11 cellular contexts compared by ENCODE assay signal in genomic region chr7:37201876-37202198, GRCh38.
DNase-seq lines count a peak whose midpoint lies in the region; ATAC-seq, FAIRE-seq and TF ChIP-seq lines count a peak whose summit lies in the region.
"Had no signal": no experiment of that assay in that cellular context is flagged by ENCODE, and none has a peak within 500 bp of the region (broad histone marks: within the 10 kb centered on the region; RNA-seq: fewer than 3 reads in every experiment).

No MANE protein-coding gene starts in this region.

- H3K79me2 ChIP-seq in GM12878 (ENCODE audit: control insufficient read depth, insufficient read depth, low read length) = no peaks in the 10 kb centered on the region

- peaks cover 4% of the 10 kb centered on the region for H3K4me1 Mint-ChIP-seq in CD8-positive, alpha-beta T cell (ENCODE audit: low read depth)
- peaks cover 2% of the 10 kb centered on the region for H3K4me1 Mint-ChIP-seq in activated CD8-positive, alpha-beta T cell treated with anti-CD3 and anti-CD28 coated beads, Interleukin-2, amount 10 ng/mL, durations not matched to agents 7 days and 5 days (ENCODE audit: low read depth)
- H3K4me1 Mint-ChIP-seq: stimulated activated naive CD8-positive, alpha-beta T cell treated with anti-CD3 and anti-CD28 coated beads, Interleukin-15, amount 100 ng/mL, for 72 hours had no signal

- no peaks in the 10 kb centered on the region for H3K27me3 ChIP-seq in CD8-positive, alpha-beta T cell (ENCODE audit: insufficient read depth, low read length)
- H3K27me3 ChIP-seq in GM12878 (replicated peaks in 1 of 2; ENCODE audit: control insufficient read depth in 2 of 2, insufficient read depth in 2 of 2, low read length in 1 of 2) = no peaks in the 10 kb centered on the region
- H3K27me3 ChIP-seq in sigmoid colon = no peaks in the 10 kb centered on the region
- no peaks in the 10 kb centered on the region for H3K27me3 ChIP-seq in effector memory CD4-positive, alpha-beta T cell (replicated peaks; ENCODE audit: control insufficient read depth, insufficient read depth, low read length, poor library complexity, severe bottlenecking)

- TF ChIP-seq RAD21 in GM12878 (IDR thresholded peaks at IDR 0.05; ENCODE audit: insufficient read depth, low read depth, low read length) = no peak

- peaks cover 10% of the 10 kb centered on the region for H3K36me3 ChIP-seq in CD8-positive, alpha-beta T cell (ENCODE audit: insufficient read depth, low read length)
- H3K36me3 ChIP-seq in GM12878 (ENCODE audit: control insufficient read depth in 2 of 2, insufficient read depth in 2 of 2, low read length in 1 of 2) (peaks cover 2 to 12% of the 10 kb centered on the region in 2 experiments; a peak in 3 of 4 replicates), sigmoid colon (peaks cover 0 to 4% (median 2%) of the 10 kb centered on the region in 4 donors)
- H3K36me3 ChIP-seq in effector memory CD4-positive, alpha-beta T cell (ENCODE audit: control insufficient read depth, insufficient read depth, low read length) = peaks cover 13% of the 10 kb centered on the region

- H2AFZ ChIP-seq in GM12878 (ENCODE audit: control insufficient read depth, low read depth, low read length) = no peak overlapping the region

- SMC1A ChIA-PET in GM12878 (lab: Charles Lee; ENCODE audit: uncharacterized antibody, unreplicated experiment) = interaction anchor here (0.7 to 3.0 kb wide), 11 partner anchors 8 to 728 kb away, joined by 3 to 11 read pairs (median 4); no protein-coding TSS in a partner anchor

- ATAC-seq in CD8-positive, alpha-beta T cell = no peak
- ATAC-seq in HG02642 (IDR thresholded peaks at IDR 0.05; ENCODE audit: poor library complexity, unreplicated experiment) (peak; percentile 16), GM12878 (peak; percentile 38), HG03342 (IDR thresholded peaks at IDR 0.05; ENCODE audit: unreplicated experiment) (no peak)
- no peak for ATAC-seq in activated CD8-positive, alpha-beta T cell treated with anti-CD3 and anti-CD28 coated beads, Interleukin-2, amount 10 ng/mL, durations not matched to agents 7 days and 5 days

- no peaks in the 10 kb centered on the region for H3K27me3 Mint-ChIP-seq in CD8-positive, alpha-beta T cell (ENCODE audit: low read depth)
- no peaks in the 10 kb centered on the region for H3K27me3 Mint-ChIP-seq in activated CD8-positive, alpha-beta T cell treated with anti-CD3 and anti-CD28 coated beads, Interleukin-2, amount 10 ng/mL, durations not matched to agents 7 days and 5 days (ENCODE audit: low read depth)
- H3K27me3 Mint-ChIP-seq: activated CD4-positive, alpha-beta T cell treated with anti-CD3 and anti-CD28 coated beads, Interleukin-2, amount 10 ng/mL, durations not matched to agents 24 days and 14 days; stimulated activated naive CD8-positive, alpha-beta T cell treated with anti-CD3 and anti-CD28 coated beads, Interleukin-15, amount 100 ng/mL, for 72 hours had no signal

- no peak for FAIRE-seq in GM12878 (lab: Jason Lieb, UNC)

- DNase-seq in CD8-positive, alpha-beta T cell = no peak
- no peak for DNase-seq in GM12878 (ENCODE audit: low read depth, low spot score)
- DNase-seq in sigmoid colon = no peak
- DNase-seq in effector memory CD4-positive, alpha-beta T cell = no peak
- no peak for DNase-seq in activated CD8-positive, alpha-beta T cell treated with anti-CD3 and anti-CD28 coated beads, Interleukin-2, amount 10 ng/mL, durations not matched to agents 7 days and 5 days
- DNase-seq in T1000 (lab: John Stamatoyannopoulos, UW) = no peak

- H3K9me3 Mint-ChIP-seq in CD8-positive, alpha-beta T cell = no peaks in the 10 kb centered on the region
- no peaks in the 10 kb centered on the region for H3K9me3 Mint-ChIP-seq in activated CD8-positive, alpha-beta T cell treated with anti-CD3 and anti-CD28 coated beads, Interleukin-2, amount 10 ng/mL, durations not matched to agents 7 days and 5 days (ENCODE audit: insufficient read depth)
- H3K9me3 Mint-ChIP-seq: activated CD4-positive, alpha-beta T cell treated with anti-CD3 and anti-CD28 coated beads, Interleukin-2, amount 10 ng/mL, durations not matched to agents 24 days and 14 days; mesothelial cell of epicardium; stimulated activated naive CD8-positive, alpha-beta T cell treated with anti-CD3 and anti-CD28 coated beads, Interleukin-15, amount 100 ng/mL, for 72 hours had no signal

- no peak overlapping the region for H3K4me3 ChIP-seq in CD8-positive, alpha-beta T cell (ENCODE audit: low read depth, low read length)
- H3K4me3 ChIP-seq in GM12878 = no peak overlapping the region
- H3K4me3 ChIP-seq in sigmoid colon = no peak overlapping the region
- no peak overlapping the region for H3K4me3 ChIP-seq in effector memory CD4-positive, alpha-beta T cell (ENCODE audit: insufficient read depth, low read depth, low read length, poor library complexity, severe bottlenecking)

- H3K9ac ChIP-seq in GM12878 (ENCODE audit: control insufficient read depth, insufficient read depth, low read length) = no peak overlapping the region

- H4K20me1 ChIP-seq in GM12878 (ENCODE audit: control insufficient read depth, insufficient read depth) = no peaks in the 10 kb centered on the region

- intact Hi-C loops in CD8-positive, alpha-beta T cell (cut with DNase I, micrococcal nuclease) = loop anchor here in 1 of 2 experiments (10.0 kb wide), 2 partner anchors 153 to 633 kb away; no protein-coding TSS in a partner anchor
- intact Hi-C loops in GM12878 (cut with micrococcal nuclease; ENCODE audit: unreplicated experiment) (loop anchor here (1.0 kb wide), 1 partner anchor 715 kb away; no protein-coding TSS in a partner anchor), sigmoid colon (cut with DNase I) (loop anchor here (1.0 to 5.0 kb wide), 2 partner anchors 235 to 630 kb away; no protein-coding TSS in a partner anchor)

- H3K4me2 ChIP-seq in GM12878 (ENCODE audit: control insufficient read depth, insufficient read depth) = no peak overlapping the region

- POLR2A ChIA-PET in CD8-positive, alpha-beta T cell (lab: Charles Lee) = no interaction called here
- POLR2A ChIA-PET in GM12878 (lab: Charles Lee) = no interaction called here
- POLR2A ChIA-PET in activated CD8-positive, alpha-beta T cell treated with anti-CD3 and anti-CD28 coated beads, Interleukin-2, amount 10 ng/mL, durations not matched to agents 7 days and 5 days (lab: Charles Lee) = no interaction called here

- H3K4me3 Mint-ChIP-seq in CD8-positive, alpha-beta T cell = no peak overlapping the region
- no peak overlapping the region for H3K4me3 Mint-ChIP-seq in activated CD8-positive, alpha-beta T cell treated with anti-CD3 and anti-CD28 coated beads, Interleukin-2, amount 10 ng/mL, durations not matched to agents 7 days and 5 days
- H3K4me3 Mint-ChIP-seq: activated CD4-positive, alpha-beta T cell treated with anti-CD3 and anti-CD28 coated beads, Interleukin-2, amount 10 ng/mL, durations not matched to agents 24 days and 14 days; mesothelial cell of epicardium; stimulated activated naive CD8-positive, alpha-beta T cell treated with anti-CD3 and anti-CD28 coated beads, Interleukin-15, amount 100 ng/mL, for 72 hours had no signal

- peak; percentile 6 for TF ChIP-seq CTCF in CD8-positive, alpha-beta T cell (IDR thresholded peaks at IDR 0.05)
- TF ChIP-seq CTCF in GM12878 (IDR thresholded peaks at IDR 0.05 in 2 of 3, conservative IDR thresholded peaks at IDR 0.05 in 1 of 3; ENCODE audit: control insufficient read depth in 2 of 3, extremely low read depth in 1 of 3, insufficient read depth in 1 of 3, low read depth in 3 of 3, low read length in 3 of 3) (no peak), sigmoid colon (IDR thresholded peaks at IDR 0.05) (no peak)

- RAD21 ChIA-PET in GM12878 (lab: Charles Lee; ENCODE audit: unreplicated experiment) = interaction anchor here (1.0 to 2.7 kb wide), 5 partner anchors 151 to 729 kb away, joined by 3 to 13 read pairs (median 4); no protein-coding TSS in a partner anchor

- CTCF ChIA-PET in CD8-positive, alpha-beta T cell (lab: Charles Lee) = interaction anchor here (0.7 to 7.5 kb wide), 12 partner anchors 10 to 882 kb away, joined by 3 to 128 read pairs (median 4); a partner anchor contains a TSS
- CTCF ChIA-PET in GM12878 (lab: Yijun Ruan, JAX) = interaction anchor here (0.7 to 6.3 kb wide), 16 partner anchors 10 to 834 kb away, joined by 3 to 49 read pairs (median 8); no protein-coding TSS in a partner anchor
- CTCF ChIA-PET in activated CD8-positive, alpha-beta T cell treated with anti-CD3 and anti-CD28 coated beads, Interleukin-2, amount 10 ng/mL, durations not matched to agents 7 days and 5 days (lab: Charles Lee) = interaction anchor here (0.9 to 2.7 kb wide), 9 partner anchors 14 to 760 kb away, joined by 3 to 20 read pairs (median 6); no protein-coding TSS in a partner anchor

- H3K9me3 ChIP-seq in CD8-positive, alpha-beta T cell (ENCODE audit: low read length) = no peaks in the 10 kb centered on the region
- no peaks in the 10 kb centered on the region for H3K9me3 ChIP-seq in GM12878 (replicated peaks; ENCODE audit: control insufficient read depth, insufficient read depth, low read length)
- H3K9me3 ChIP-seq in sigmoid colon = no peaks in the 10 kb centered on the region
- H3K9me3 ChIP-seq in effector memory CD4-positive, alpha-beta T cell (ENCODE audit: control insufficient read depth, low read length) = no peaks in the 10 kb centered on the region

- WGBS in GM12878 (ENCODE audit: insufficient coverage, insufficient replicate concordance, low lambda C conversion rate, missing lambda C conversion rate) = 66% methylated on average over 2 of the region's 2 CpGs
- WGBS in sigmoid colon, 2 donors = 44 to 78% methylated on average over 2 of the region's 2 CpGs

- H3K27ac Mint-ChIP-seq in CD8-positive, alpha-beta T cell = no peak overlapping the region
- H3K27ac Mint-ChIP-seq in activated CD8-positive, alpha-beta T cell treated with anti-CD3 and anti-CD28 coated beads, Interleukin-2, amount 10 ng/mL, durations not matched to agents 7 days and 5 days = no peak overlapping the region
- H3K27ac Mint-ChIP-seq: activated CD4-positive, alpha-beta T cell treated with anti-CD3 and anti-CD28 coated beads, Interleukin-2, amount 10 ng/mL, durations not matched to agents 24 days and 14 days; stimulated activated naive CD8-positive, alpha-beta T cell treated with anti-CD3 and anti-CD28 coated beads, Interleukin-15, amount 100 ng/mL, for 72 hours had no signal

- TF ChIP-seq EP300 in GM12878 (IDR thresholded peaks at IDR 0.05; ENCODE audit: borderline replicate concordance in 1 of 2, control insufficient read depth in 1 of 2, low read depth in 2 of 2, low read length in 2 of 2) = no peak
- TF ChIP-seq EP300 in sigmoid colon (IDR thresholded peaks at IDR 0.05) = no peak

- BruUV-seq in GM12878 (replicated peaks; lab: Mats Ljungman, UMichigan) = no TSS peak

- peaks cover 62% of the 10 kb centered on the region for H3K36me3 Mint-ChIP-seq in CD8-positive, alpha-beta T cell
- peaks cover 24% of the 10 kb centered on the region for H3K36me3 Mint-ChIP-seq in activated CD8-positive, alpha-beta T cell treated with anti-CD3 and anti-CD28 coated beads, Interleukin-2, amount 10 ng/mL, durations not matched to agents 7 days and 5 days (ENCODE audit: low read depth)
- H3K36me3 Mint-ChIP-seq: mesothelial cell of epicardium had no signal

- TF ChIP-seq POLR2A in GM12878 (IDR thresholded peaks at IDR 0.05; ENCODE audit: low read depth, low read length) = no peak
- no peak for TF ChIP-seq POLR2A in sigmoid colon (IDR thresholded peaks at IDR 0.05)

- no peaks in the 10 kb centered on the region for H3K4me1 ChIP-seq in CD8-positive, alpha-beta T cell (ENCODE audit: insufficient read depth, low read length)
- H3K4me1 ChIP-seq in GM12878 (ENCODE audit: control insufficient read depth, insufficient read depth, low read length) = 0 out of 2 replicates have a peak, but pooled peaks cover 3% of the 10 kb centered on the region
- H3K4me1 ChIP-seq in sigmoid colon = peaks cover 0 to 37% (median 30%) of the 10 kb centered on the region in 4 donors
- no peaks in the 10 kb centered on the region for H3K4me1 ChIP-seq in effector memory CD4-positive, alpha-beta T cell (ENCODE audit: control insufficient read depth, insufficient read depth, low read length, poor library complexity, severe bottlenecking)

- in situ Hi-C loops in GM12878 (cut with MboI) = loop anchor here (5.0 kb wide), 1 partner anchor 720 kb away; no protein-coding TSS in a partner anchor

- no peak overlapping the region for H3K27ac ChIP-seq in CD8-positive, alpha-beta T cell (ENCODE audit: low read depth, low read length)
- H3K27ac ChIP-seq in GM12878 (ENCODE audit: control insufficient read depth, insufficient read depth) = no peak overlapping the region
- peak overlapping the region; percentile 72 to 88 (median 78) for H3K27ac ChIP-seq in sigmoid colon
- H3K27ac ChIP-seq in effector memory CD4-positive, alpha-beta T cell (ENCODE audit: insufficient read depth, low read length, poor library complexity, severe bottlenecking) = no peak overlapping the region

Comparison
In these comparisons a context has a peak if more than half of its experiments do, and no peak if none do; other contexts are left out.
1. ATAC-seq: peak in HG02642 (single experiment) and GM12878 (single experiment); none in CD8-positive, alpha-beta T cell (single experiment), activated CD8-positive, alpha-beta T cell treated with anti-CD3 and anti-CD28 coated beads, Interleukin-2, amount 10 ng/mL, durations not matched to agents 7 days and 5 days (single experiment) and HG03342 (single experiment).
2. H3K27ac ChIP-seq: peak in sigmoid colon (4 of 4); none in CD8-positive, alpha-beta T cell (single experiment), GM12878 (single experiment) and effector memory CD4-positive, alpha-beta T cell (single experiment).